Comparison of ENCODE assay signal across 23 cellular contexts in the genomic region with DNA sequence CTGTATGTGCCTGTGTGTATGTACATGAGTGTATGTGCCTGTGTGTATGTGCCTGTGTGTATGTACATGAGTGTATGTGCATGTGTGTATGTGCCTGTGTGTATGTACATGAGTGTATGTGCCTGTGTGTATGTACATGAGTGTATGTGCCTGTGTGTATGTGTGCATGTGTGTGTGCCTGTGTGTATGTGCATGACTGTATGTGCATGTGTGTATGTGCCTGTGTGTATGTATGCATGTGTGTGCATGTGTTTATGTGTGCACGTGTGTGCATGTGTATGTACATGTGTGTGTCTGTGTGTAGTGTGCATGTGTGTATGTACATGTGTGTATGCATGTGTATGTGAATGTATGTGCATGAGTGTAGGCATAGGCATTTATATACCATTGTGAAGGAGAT.
"Had no signal": no experiment of that assay in that cellular context is flagged by ENCODE, and none has a peak within 500 bp of the region (broad histone marks: within the 10 kb centered on the region; RNA-seq: fewer than 3 reads in every experiment).

No MANE protein-coding gene starts in this region.

- H3K4me3 ChIP-seq: cardiac muscle cell, colonic mucosa, dorsolateral prefrontal cortex, gastrocnemius medialis, hepatocyte, spleen, thoracic aorta, upper lobe of left lung, vagina had no signal

- H2AFZ ChIP-seq: hepatocyte had no signal

- H3K27ac ChIP-seq: cardiac muscle cell, colonic mucosa, dorsolateral prefrontal cortex, gastrocnemius medialis, hepatocyte, spleen, thoracic aorta, upper lobe of left lung, vagina had no signal

- H3K9me3 ChIP-seq: colonic mucosa, gastrocnemius medialis, spleen, thoracic aorta, upper lobe of left lung, vagina had no signal

- DNase-seq: activated CD4-positive, alpha-beta T cell treated with anti-CD3 and anti-CD28 coated beads for 48 hours; activated CD4-positive, alpha-beta T cell treated with anti-CD3 and anti-CD28 coated beads, Interleukin-2, amount 50 U/mL, for 48 hours; activated CD8-positive, alpha-beta memory T cell treated with anti-CD3 and anti-CD28 coated beads for 24 hours; activated effector memory CD4-positive, alpha-beta T cell treated with Interleukin-2 at 50 U/mL for 16 hours; activated naive CD4-positive, alpha-beta T cell treated with Interleukin-2 at 50 U/mL for 16 hours; anterior cingulate cortex; cerebellar nuclear complex; colonic mucosa; dorsolateral prefrontal cortex; effector memory CD4-positive, alpha-beta T cell; gastrocnemius medialis; glutamatergic neuron; islet precursor cell; left cardiac atrium; left ventricle myocardium superior; right cardiac atrium; upper lobe of left lung had no signal

- H3K27me3 ChIP-seq: cardiac muscle cell, colonic mucosa, hepatocyte, upper lobe of left lung, vagina had no signal

- H3K36me3 ChIP-seq: cardiac muscle cell, colonic mucosa, gastrocnemius medialis, spleen, thoracic aorta, upper lobe of left lung, vagina had no signal

- H3K79me2 ChIP-seq: hepatocyte had no signal

- H3K4me1 ChIP-seq: colonic mucosa, gastrocnemius medialis, upper lobe of left lung had no signal

- H3K4me2 ChIP-seq: hepatocyte had no signal

- ATAC-seq: activated CD4-positive, CD25-positive, alpha-beta regulatory T cell treated with anti-CD3 and anti-CD28 coated beads, Interleukin-2, amount 50 U/mL, for 24 hours; gastrocnemius medialis; left cardiac atrium; left ventricle myocardium superior; right cardiac atrium had no signal
